In the genomic region with DNA sequence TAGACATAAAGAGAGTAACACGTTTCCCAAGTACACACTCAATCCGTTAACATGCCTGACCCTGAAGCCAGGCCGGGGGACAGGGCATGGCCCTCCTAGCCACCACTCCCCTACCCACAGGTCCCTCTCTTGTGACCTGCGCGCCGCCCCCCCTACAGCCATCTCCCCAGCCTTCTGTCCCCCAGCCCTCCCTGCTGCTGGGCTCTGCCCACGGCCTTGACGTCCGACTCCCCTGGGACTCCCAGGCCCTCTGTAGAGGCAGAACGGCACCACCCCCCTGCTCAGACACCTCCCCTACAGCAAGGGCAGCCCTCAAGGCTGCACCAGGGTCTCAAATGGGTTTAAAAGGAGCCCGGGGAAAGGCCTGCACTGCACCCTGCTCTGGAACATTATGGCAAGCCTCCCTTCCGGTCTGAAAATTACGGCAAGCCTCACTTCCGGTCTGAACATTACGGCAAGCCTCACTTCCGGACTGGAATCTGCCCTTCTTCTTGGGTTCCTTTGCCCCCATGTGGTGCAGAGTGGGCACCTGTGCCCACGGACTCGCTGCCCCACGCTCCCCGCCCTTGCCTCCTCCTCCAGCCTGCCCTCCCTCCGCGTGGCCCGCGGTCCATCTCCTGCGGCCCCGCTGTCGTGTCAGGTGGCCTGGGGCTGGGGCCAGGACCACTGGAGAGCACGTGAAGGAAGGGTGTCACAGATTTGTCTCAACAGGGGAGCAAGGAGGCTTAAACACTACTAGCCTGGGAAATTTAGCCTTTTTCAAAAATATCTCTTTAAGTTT, we compare ENCODE assay signal across 17 cellular contexts.
DNase-seq lines count a peak whose midpoint lies in the region; ATAC-seq and TF ChIP-seq lines count a peak whose summit lies in the region.
"Had no signal": no experiment of that assay in that cellular context is flagged by ENCODE, and none has a peak within 500 bp of the region (broad histone marks: within the 10 kb centered on the region; RNA-seq: fewer than 3 reads in every experiment).

No MANE protein-coding gene starts in this region.

- 0 out of 2 replicates have a peak overlapping the region, but pooled peaks have one; percentile 14 for H3K4me2 ChIP-seq in BLaER1
- H3K4me2 ChIP-seq in OCI-LY1 (ENCODE audit: low read length) = peak overlapping the region; percentile 73
- H3K4me2 ChIP-seq: KMS-11 had no signal

- intact Hi-C loops in psoas muscle (cut with DNase I) = no loop called here

- no peaks in the 10 kb centered on the region for H4K20me1 ChIP-seq in BLaER1
- no peaks in the 10 kb centered on the region for H4K20me1 ChIP-seq in OCI-LY1 (ENCODE audit: insufficient read depth, low read length)

- peaks cover 5% of the 10 kb centered on the region for H3K36me3 ChIP-seq in BLaER1
- peaks cover 15% of the 10 kb centered on the region; the same call in 1 of the 2 replicates for H3K36me3 ChIP-seq in OCI-LY1 (ENCODE audit: insufficient read depth, low read length)
- H3K36me3 ChIP-seq in psoas muscle (ENCODE audit: insufficient read depth in 1 of 2, low read depth in 1 of 2) = peaks cover 0 to 26% of the 10 kb centered on the region in 2 donors
- H3K36me3 ChIP-seq: prostate gland had no signal

- H3F3A ChIP-seq in OCI-LY1 (ENCODE audit: insufficient read depth, low read length) = no peaks in the 10 kb centered on the region

- no peaks in the 10 kb centered on the region for H3K79me2 ChIP-seq in OCI-LY1 (ENCODE audit: insufficient read depth, low read length)

- H3K9ac ChIP-seq in BLaER1 (no peak overlapping the region), OCI-LY1 (ENCODE audit: low read length) (peak overlapping the region; percentile 65)
- H3K9ac ChIP-seq: KMS-11 had no signal

- ATAC-seq in psoas muscle (peak in 3 of 4 donors; percentile 18 to 27 (median 20)), GM19351 (IDR thresholded peaks at IDR 0.05; ENCODE audit: unreplicated experiment) (no peak), HG02588 (IDR thresholded peaks at IDR 0.05; ENCODE audit: unreplicated experiment) (no peak)
- ATAC-seq: activated naive CD4-positive, alpha-beta T cell treated with anti-CD3 and anti-CD28 coated beads, Interleukin-2, amount 50 U/mL, for 72 hours; foreskin keratinocyte; T-cell had no signal

- peak; percentile 28 for DNase-seq in fibroblast of mammary gland (ENCODE audit: low read depth)
- DNase-seq in psoas muscle = no peak
- DNase-seq in NCI-H2171 (lab: John Stamatoyannopoulos, UW) = no peak
- DNase-seq: activated T-cell treated with anti-CD3 and anti-CD28 coated beads, Interleukin-2, amount 50 U/mL, for 1 hour; foreskin keratinocyte; NCI-H1105; NCI-H2081 treated with DMSO at 0.1 percent for 48 hours; NCI-H526 treated with DMSO at 0.1 percent for 48 hours; stimulated activated CD8-positive, alpha-beta memory T cell treated with anti-CD3 and anti-CD28 coated beads, Interleukin-4, amount 100 ng/mL, for 48 hours; T-cell had no signal

- H3K4me3 ChIP-seq in BLaER1 (no peak overlapping the region), OCI-LY1 (ENCODE audit: low read depth, low read length, poor library complexity, severe bottlenecking) (peak overlapping the region; percentile 48), fibroblast of mammary gland (ENCODE audit: control insufficient read depth, low read depth, low read length) (no peak overlapping the region), psoas muscle (peak overlapping the region; percentile 15)
- H3K4me3 ChIP-seq: prostate gland had no signal

- WGBS in psoas muscle, 3 donors = 72 to 76% (median 75%) methylated on average over 28 of the region's 28 CpGs

- H3K9me3 ChIP-seq in BLaER1 (no peaks in the 10 kb centered on the region), OCI-LY1 (ENCODE audit: low read length) (no peaks in the 10 kb centered on the region), psoas muscle (no peaks in the 10 kb centered on the region)
- H3K9me3 ChIP-seq: prostate gland had no signal

- H2AFZ ChIP-seq in OCI-LY1 (ENCODE audit: low read length) = no peak overlapping the region

- H3K27ac ChIP-seq in BLaER1 = 0 out of 2 replicates have a peak overlapping the region, but pooled peaks have one; percentile 13
- H3K27ac ChIP-seq in OCI-LY1 (ENCODE audit: low read depth, low read length, poor library complexity, severe bottlenecking) = peak overlapping the region; percentile 90
- H3K27ac ChIP-seq in psoas muscle = no peak overlapping the region
- H3K27ac ChIP-seq: foreskin keratinocyte, KMS-11, prostate gland had no signal

- TF ChIP-seq CTCF in OCI-LY1 (IDR thresholded peaks at IDR 0.05; ENCODE audit: low read length) (no peak), fibroblast of mammary gland (conservative IDR thresholded peaks at IDR 0.05; ENCODE audit: control insufficient read depth, insufficient read depth, low read depth, low read length) (no peak), psoas muscle (IDR thresholded peaks at IDR 0.05) (no peak)

- H3K9me2 ChIP-seq in OCI-LY1 (ENCODE audit: low read depth, low read length) = no peaks in the 10 kb centered on the region

- no peaks in the 10 kb centered on the region for H3K27me3 ChIP-seq in BLaER1
- H3K27me3 ChIP-seq in OCI-LY1 (ENCODE audit: insufficient read depth, low read length) = no peaks in the 10 kb centered on the region
- no peaks in the 10 kb centered on the region for H3K27me3 ChIP-seq in psoas muscle (ENCODE audit: insufficient read depth in 3 of 3, low read length in 2 of 3)
- H3K27me3 ChIP-seq: foreskin keratinocyte had no signal

- H3K4me1 ChIP-seq in BLaER1 = peaks cover 23% of the 10 kb centered on the region
- peaks cover 54% of the 10 kb centered on the region for H3K4me1 ChIP-seq in OCI-LY1 (ENCODE audit: insufficient read depth, low read length, severe bottlenecking)
- H3K4me1 ChIP-seq in psoas muscle = no peaks in the 10 kb centered on the region
- H3K4me1 ChIP-seq: foreskin keratinocyte, prostate gland had no signal

Comparison
In these comparisons a context has a peak if more than half of its experiments do, and no peak if none do; other contexts are left out.
1. H3K4me3 ChIP-seq: peak in OCI-LY1 (single experiment) and psoas muscle (single experiment); none in BLaER1 (single experiment) and fibroblast of mammary gland (single experiment).
2. ATAC-seq: peak in psoas muscle (3 of 4); none in GM19351 (single experiment) and HG02588 (single experiment).